20 cellular contexts compared by ENCODE assay signal in the genomic region with DNA sequence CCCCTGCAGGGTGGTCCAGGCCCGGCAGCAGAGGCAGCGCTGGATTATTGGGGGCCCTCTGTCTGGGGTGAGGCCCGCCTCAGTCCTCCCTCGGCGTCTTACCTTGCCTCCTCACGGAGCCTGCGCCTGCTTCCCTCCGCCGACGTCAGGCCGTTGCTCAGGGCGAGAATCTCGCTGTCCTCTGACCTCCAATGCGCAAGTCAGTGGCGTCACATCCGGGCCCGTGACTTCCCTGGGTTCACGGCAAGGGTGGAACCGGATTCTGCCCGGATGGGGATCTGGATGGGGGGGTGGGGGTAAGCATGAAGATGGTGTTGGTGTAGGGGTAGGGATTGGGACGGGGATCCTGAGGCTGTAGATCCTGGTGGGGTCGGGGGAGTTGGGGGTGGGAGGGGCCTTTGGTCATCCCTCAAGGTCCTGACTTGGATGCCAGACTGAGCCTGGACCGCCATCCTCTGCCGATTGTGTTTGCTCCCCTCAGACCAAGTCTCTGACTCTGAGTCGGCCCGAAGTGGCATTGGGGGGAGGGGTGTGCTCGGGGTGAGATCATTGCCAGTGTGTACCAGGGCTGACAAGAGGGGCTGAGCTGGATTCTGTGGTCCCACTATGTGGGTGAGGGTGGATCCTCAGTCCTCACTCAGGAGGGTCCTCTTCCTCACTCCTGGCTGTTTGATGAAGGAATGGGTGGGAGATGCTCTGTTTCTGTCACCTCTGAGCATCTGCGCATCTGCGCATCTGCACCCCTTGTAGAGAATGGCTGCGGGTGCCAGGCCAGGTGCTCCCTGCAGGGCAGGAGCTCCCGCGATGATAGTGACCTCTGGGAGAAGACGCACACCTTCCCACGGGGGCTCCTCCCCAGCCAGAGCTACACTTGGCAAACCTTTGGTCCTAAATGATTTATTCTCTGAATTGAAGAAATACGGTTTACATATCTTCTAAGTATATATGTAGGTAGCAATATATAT. TPM values are rescaled to one million over a fixed set of nuclear protein-coding genes. Genes with fewer than 3 reads are reported as not detected.
"Had no signal": no experiment of that assay in that cellular context is flagged by ENCODE, and none has a peak within 500 bp of the region (broad histone marks: within the 10 kb centered on the region; RNA-seq: fewer than 3 reads in every experiment).

A gene with protein sequence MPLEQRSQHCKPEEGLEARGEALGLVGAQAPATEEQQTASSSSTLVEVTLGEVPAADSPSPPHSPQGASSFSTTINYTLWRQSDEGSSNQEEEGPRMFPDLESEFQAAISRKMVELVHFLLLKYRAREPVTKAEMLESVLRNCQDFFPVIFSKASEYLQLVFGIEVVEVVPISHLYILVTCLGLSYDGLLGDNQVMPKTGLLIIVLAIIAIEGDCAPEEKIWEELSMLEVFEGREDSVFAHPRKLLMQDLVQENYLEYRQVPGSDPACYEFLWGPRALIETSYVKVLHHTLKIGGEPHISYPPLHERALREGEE (minus strand): TSS at position 157 of the 965 bp plus-strand sequence. CDS start 2,479 bp downstream, outside the sequence.

RNA-seq across cellular contexts. Expression of the gene that starts here (rescaled TPM):
- total RNA-seq: dermis blood vessel endothelial cell; dorsolateral prefrontal cortex; esophagus mucosa; esophagus squamous epithelium; gastrocnemius medialis; glomerular endothelial cell; heart right ventricle; kidney epithelial cell; left cardiac atrium; left lung; left ventricle myocardium superior; lower leg skin; lower lobe of right lung; lung microvascular endothelial cell; mesenteric fat pad; mesothelial cell of epicardium; mucosa of descending colon; myocyte; naive thymus-derived CD8-positive, alpha-beta T cell had no signal
- polyA plus RNA-seq: heart right ventricle; keratinocyte; naive thymus-derived CD8-positive, alpha-beta T cell had no signal
